In the genomic region with DNA sequence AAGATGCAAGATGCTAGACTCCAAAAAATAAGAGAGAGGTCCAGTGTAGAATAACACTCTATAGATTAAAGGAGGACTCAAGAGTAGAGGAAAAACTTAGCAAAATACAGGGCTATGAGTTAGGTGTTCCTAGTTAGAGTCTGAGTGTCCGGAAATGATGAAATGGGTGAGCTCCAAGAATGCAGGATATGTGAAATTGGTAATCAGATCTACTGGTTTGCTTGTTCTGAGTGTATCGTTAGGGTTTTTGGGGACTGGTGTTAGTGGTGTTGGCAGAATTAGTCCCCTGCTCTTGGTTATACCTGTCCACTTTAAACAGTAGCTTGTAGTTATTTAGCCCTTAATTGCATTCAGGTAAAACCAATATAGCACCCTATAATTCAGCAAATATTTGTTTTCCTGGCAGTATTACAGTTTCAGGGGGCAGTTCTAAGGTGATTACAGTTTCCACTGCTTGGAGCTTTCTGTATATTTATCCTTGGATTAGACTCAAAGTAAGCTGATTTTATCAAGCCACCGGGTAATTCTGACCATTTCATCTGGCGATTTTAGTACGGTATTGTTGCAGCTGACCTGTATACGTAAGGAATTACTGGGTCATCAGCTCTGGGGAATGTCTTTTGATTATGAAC, we compare ENCODE assay signal across 9 cellular contexts.
DNase-seq lines count a peak whose midpoint lies in the region; ATAC-seq and TF ChIP-seq lines count a peak whose summit lies in the region.
"Had no signal": no experiment of that assay in that cellular context is flagged by ENCODE, and none has a peak within 500 bp of the region (broad histone marks: within the 10 kb centered on the region; RNA-seq: fewer than 3 reads in every experiment).

No MANE protein-coding gene starts in this region.

- H4K20me1 ChIP-seq in mammary epithelial cell (ENCODE audit: insufficient read depth, low read length): no peaks in the 10 kb centered on the region

- H3K9me3 ChIP-seq in mammary epithelial cell (replicated peaks; ENCODE audit: insufficient read depth, low read length): no peaks in the 10 kb centered on the region

- no peak overlapping the region for H3K27ac ChIP-seq in dorsolateral prefrontal cortex
- no peak overlapping the region for H3K27ac ChIP-seq in mammary epithelial cell (ENCODE audit: insufficient read depth, low read depth, low read length)

- H3K36me3 ChIP-seq in mammary epithelial cell (ENCODE audit: insufficient read depth, low read length): no peaks in the 10 kb centered on the region

- H3K36me3 Mint-ChIP-seq in activated T-helper 1 cell treated with anti-CD3 and anti-CD28 coated beads, Interleukin-12 subunit alpha, Interleukin-12 subunit beta, Interleukin-2, Interleukin-4 antibody, amounts not matched to agents 30 ng/mL and 10 ng/mL and 1 ng/mL, durations not matched to agents 14 hours and 24 hours and 36 hours (ENCODE audit: low read depth): peaks cover 6% of the 10 kb centered on the region

- H3K9me3 Mint-ChIP-seq in activated T-helper 1 cell treated with anti-CD3 and anti-CD28 coated beads, Interleukin-12 subunit alpha, Interleukin-12 subunit beta, Interleukin-2, Interleukin-4 antibody, amounts not matched to agents 30 ng/mL and 10 ng/mL and 1 ng/mL, durations not matched to agents 14 hours and 24 hours and 36 hours: no peaks in the 10 kb centered on the region

- CTCF ChIA-PET in mammary epithelial cell (lab: Charles Lee; ENCODE audit: low non-redundant PET): no interaction called here

- in situ Hi-C loops in mammary epithelial cell (cut with MboI; ENCODE audit: low sequenced_read_pairs in 2 of 2): no loop called here

- H3K4me2 ChIP-seq in mammary epithelial cell (ENCODE audit: insufficient read depth, low read depth, low read length): no peak overlapping the region

- no peak overlapping the region for H2AFZ ChIP-seq in mammary epithelial cell (ENCODE audit: low read depth, low read length)

- H3K27me3 Mint-ChIP-seq in activated T-helper 1 cell treated with anti-CD3 and anti-CD28 coated beads, Interleukin-12 subunit alpha, Interleukin-12 subunit beta, Interleukin-2, Interleukin-4 antibody, amounts not matched to agents 30 ng/mL and 10 ng/mL and 1 ng/mL, durations not matched to agents 14 hours and 24 hours and 36 hours (ENCODE audit: insufficient read depth): no peaks in the 10 kb centered on the region

- H3K4me3 ChIP-seq in retinal pigment epithelial cell (ENCODE audit: low read length): no peak overlapping the region
- peak overlapping the region in 1 of 59 donors; percentile 6 for H3K4me3 ChIP-seq in dorsolateral prefrontal cortex
- H3K4me3 ChIP-seq in mammary epithelial cell (replicated peaks in 1 of 3; ENCODE audit: insufficient read depth in 1 of 3, low read depth in 2 of 3, low read length in 3 of 3): no peak overlapping the region

- peak overlapping the region; percentile 96 for H3K27ac Mint-ChIP-seq in activated T-helper 1 cell treated with anti-CD3 and anti-CD28 coated beads, Interleukin-12 subunit alpha, Interleukin-12 subunit beta, Interleukin-2, Interleukin-4 antibody, amounts not matched to agents 30 ng/mL and 10 ng/mL and 1 ng/mL, durations not matched to agents 14 hours and 24 hours and 36 hours

- H3K4me1 Mint-ChIP-seq in activated T-helper 1 cell treated with anti-CD3 and anti-CD28 coated beads, Interleukin-12 subunit alpha, Interleukin-12 subunit beta, Interleukin-2, Interleukin-4 antibody, amounts not matched to agents 30 ng/mL and 10 ng/mL and 1 ng/mL, durations not matched to agents 14 hours and 24 hours and 36 hours (ENCODE audit: low read depth): peaks cover 37% of the 10 kb centered on the region

- H3K4me3 Mint-ChIP-seq in activated T-helper 1 cell treated with anti-CD3 and anti-CD28 coated beads, Interleukin-12 subunit alpha, Interleukin-12 subunit beta, Interleukin-2, Interleukin-4 antibody, amounts not matched to agents 30 ng/mL and 10 ng/mL and 1 ng/mL, durations not matched to agents 14 hours and 24 hours and 36 hours: peak overlapping the region; percentile 90

- intact Hi-C loops in activated T-helper 1 cell treated with anti-CD3 and anti-CD28 coated beads, Interleukin-12 subunit alpha, Interleukin-12 subunit beta, Interleukin-2, Interleukin-4 antibody, amounts not matched to agents 30 ng/mL and 10 ng/mL and 1 ng/mL, durations not matched to agents 14 hours and 24 hours and 36 hours (cut with micrococcal nuclease): loop anchor here (1.0 to 5.0 kb wide), 5 partner anchors 10 to 178 kb away; no protein-coding TSS in a partner anchor
- intact Hi-C loops in dorsolateral prefrontal cortex (cut with DNase I): no loop called here
- intact Hi-C loops in mammary epithelial cell (cut with micrococcal nuclease): no loop called here

- H3K27me3 ChIP-seq in dorsolateral prefrontal cortex (peaks cover 0 to 4% (median 0%) of the 10 kb centered on the region in 45 donors), mammary epithelial cell (ENCODE audit: insufficient read depth, low read length) (no peaks in the 10 kb centered on the region)

- H3K9ac ChIP-seq in mammary epithelial cell (ENCODE audit: insufficient read depth, low read length): no peak overlapping the region

- WGBS in mammary epithelial cell (ENCODE audit: low coverage, missing lambda C conversion rate): 56% methylated on average over 6 of the region's 6 CpGs

- peak; percentile 5 for DNase-seq in NCI-H69 (lab: John Stamatoyannopoulos, UW)
- DNase-seq in activated T-helper 1 cell treated with anti-CD3 and anti-CD28 coated beads, Interleukin-12 subunit alpha, Interleukin-12 subunit beta, Interleukin-2, Interleukin-4 antibody, amounts not matched to agents 30 ng/mL and 10 ng/mL and 1 ng/mL, durations not matched to agents 14 hours and 24 hours and 36 hours (ENCODE audit: low spot score): peak; percentile 32
- peak; percentile 46 for DNase-seq in retinal pigment epithelial cell (ENCODE audit: low read depth)
- DNase-seq in dorsolateral prefrontal cortex: no peak
- DNase-seq in HuH-7.5 (ENCODE audit: low spot score): no peak
- no peak for DNase-seq in mammary epithelial cell
- DNase-seq: NCI-H524 treated with DMSO at 0.1 percent for 48 hours had no signal

- H3K79me2 ChIP-seq in mammary epithelial cell (ENCODE audit: insufficient read depth, low read length): no peaks in the 10 kb centered on the region

- no TSS peak for BruUV-seq in mammary epithelial cell (replicated peaks; lab: Mats Ljungman, UMichigan)

- ATAC-seq in HG03354 (IDR thresholded peaks at IDR 0.05; ENCODE audit: poor library complexity, severe bottlenecking, unreplicated experiment): peak; percentile 13
- ATAC-seq: esophagus mucosa had no signal

- dilution Hi-C loops in mammary epithelial cell (cut with HindIII; ENCODE audit: low sequenced_read_pairs): no loop called here

- H3K4me1 ChIP-seq in mammary epithelial cell (ENCODE audit: insufficient read depth, low read length): no peaks in the 10 kb centered on the region

- no peak for TF ChIP-seq CTCF in retinal pigment epithelial cell (conservative IDR thresholded peaks at IDR 0.05; ENCODE audit: low read depth, low read length)
- no peak for TF ChIP-seq CTCF in dorsolateral prefrontal cortex (IDR thresholded peaks at IDR 0.05 in 54 of 56, conservative IDR thresholded peaks at IDR 0.05 in 2 of 56; ENCODE audit: low read depth in 1 of 56, partially characterized antibody in 56 of 56)
- TF ChIP-seq CTCF in mammary epithelial cell (conservative IDR thresholded peaks at IDR 0.05 in 1 of 2, IDR thresholded peaks at IDR 0.05 in 1 of 2; ENCODE audit: extremely low read depth in 1 of 2, insufficient read depth in 1 of 2, low read depth in 1 of 2, low read length in 2 of 2): no peak

Comparison
In these comparisons a context has a peak if more than half of its experiments do, and no peak if none do; other contexts are left out.
1. DNase-seq: peak in NCI-H69 (single experiment), activated T-helper 1 cell treated with anti-CD3 and anti-CD28 coated beads, Interleukin-12 subunit alpha, Interleukin-12 subunit beta, Interleukin-2, Interleukin-4 antibody, amounts not matched to agents 30 ng/mL and 10 ng/mL and 1 ng/mL, durations not matched to agents 14 hours and 24 hours and 36 hours (single experiment) and retinal pigment epithelial cell (single experiment); none in dorsolateral prefrontal cortex (0 of 10), HuH-7.5 (single experiment) and mammary epithelial cell (single experiment).